ENCODE assay signal across 1 cellular context in genomic region chr10:12631787-12632562, GRCh38.
TF ChIP-seq lines count a peak whose summit lies in the region.

No MANE protein-coding gene starts in this region.

TF ChIP-seq in HepG2, 621 proteins besides CTCF, POLR2A, EP300 and RAD21 (continued from another document and continues in another):
- TF ChIP-seq AHDC1 (CRISPR knock-in tag; IDR thresholded peaks at IDR 0.05; ENCODE audit: borderline replicate concordance), result peak; percentile 63; the same call in 1 of the 2 replicates
- no peak for TF ChIP-seq WIZ (CRISPR knock-in tag; IDR thresholded peaks at IDR 0.05)
- no peak for TF ChIP-seq FOXA1 (IDR thresholded peaks at IDR 0.05)
- peak; percentile 77 for TF ChIP-seq FOXA1 (CRISPR knock-in tag; IDR thresholded peaks at IDR 0.05)
- TF ChIP-seq CC2D1A (CRISPR knock-in tag; IDR thresholded peaks at IDR 0.05), result no peak
- no peak for TF ChIP-seq ARNTL (CRISPR knock-in tag; IDR thresholded peaks at IDR 0.05)
- TF ChIP-seq ZNF12 (CRISPR knock-in tag; IDR thresholded peaks at IDR 0.05), result no peak
- TF ChIP-seq FIP1L1 (IDR thresholded peaks at IDR 0.05; ENCODE audit: borderline replicate concordance, insufficient read depth, low read depth, low read length), result no peak
- TF ChIP-seq FOXP1 (IDR thresholded peaks at IDR 0.05), result no peak
- 0 out of 2 replicates have a peak, but pooled peaks have one; percentile 19 for TF ChIP-seq FOXP1 (CRISPR knock-in tag; IDR thresholded peaks at IDR 0.05)
- 0 out of 2 replicates have a peak, but pooled peaks have one; percentile 25 for TF ChIP-seq ZNF350 (CRISPR knock-in tag; IDR thresholded peaks at IDR 0.05; ENCODE audit: borderline replicate concordance, low read depth)
- TF ChIP-seq ZNF691 (CRISPR knock-in tag; IDR thresholded peaks at IDR 0.05; ENCODE audit: borderline replicate concordance, low read depth), result peak; percentile 91
- TF ChIP-seq ELF1 (CRISPR knock-in tag; IDR thresholded peaks at IDR 0.05), result no peak
- no peak for TF ChIP-seq ZNF34 (CRISPR knock-in tag; IDR thresholded peaks at IDR 0.05; ENCODE audit: borderline replicate concordance)
- TF ChIP-seq UBTF (CRISPR knock-in tag; IDR thresholded peaks at IDR 0.05), result no peak
- TF ChIP-seq ZNF382 (CRISPR knock-in tag; IDR thresholded peaks at IDR 0.05; ENCODE audit: borderline replicate concordance), result no peak
- TF ChIP-seq PAXIP1 (CRISPR knock-in tag; conservative IDR thresholded peaks at IDR 0.05), result peak; percentile 45; the same call in 1 of the 2 replicates
- no peak for TF ChIP-seq ELK4 (CRISPR knock-in tag; IDR thresholded peaks at IDR 0.05; ENCODE audit: borderline replicate concordance)
- TF ChIP-seq PRDM15 (CRISPR knock-in tag; IDR thresholded peaks at IDR 0.05), result no peak
- TF ChIP-seq ZFP41 (CRISPR knock-in tag; IDR thresholded peaks at IDR 0.05; ENCODE audit: borderline replicate concordance), result no peak
- no peak for TF ChIP-seq CEBPG (CRISPR knock-in tag; IDR thresholded peaks at IDR 0.05)
- no peak for TF ChIP-seq ZNF784 (CRISPR knock-in tag; IDR thresholded peaks at IDR 0.05; ENCODE audit: borderline replicate concordance)
- peak; percentile 84 for TF ChIP-seq HNF4A (CRISPR knock-in tag; IDR thresholded peaks at IDR 0.05)
- no peak for TF ChIP-seq E2F1 (CRISPR knock-in tag; IDR thresholded peaks at IDR 0.05)
- peak; percentile 79 for TF ChIP-seq FOSL2 (CRISPR knock-in tag; IDR thresholded peaks at IDR 0.05)
- TF ChIP-seq YEATS2 (CRISPR knock-in tag; IDR thresholded peaks at IDR 0.05; ENCODE audit: borderline replicate concordance), result no peak
- TF ChIP-seq HHEX (CRISPR knock-in tag; IDR thresholded peaks at IDR 0.05), result no peak
- no peak; the same call in 1 of the 2 replicates for TF ChIP-seq ZFY (CRISPR knock-in tag; IDR thresholded peaks at IDR 0.05)
- TF ChIP-seq PRMT3 (CRISPR knock-in tag; IDR thresholded peaks at IDR 0.05; ENCODE audit: borderline replicate concordance, low read depth), result no peak
- TF ChIP-seq ATRX (CRISPR knock-in tag; IDR thresholded peaks at IDR 0.05; ENCODE audit: borderline replicate concordance), result no peak
- no peak for TF ChIP-seq MAZ (IDR thresholded peaks at IDR 0.05; ENCODE audit: borderline replicate concordance, low read depth, low read length)
- TF ChIP-seq MAZ (CRISPR knock-in tag; IDR thresholded peaks at IDR 0.05; ENCODE audit: low read depth), result no peak
- TF ChIP-seq ZNF816 (CRISPR knock-in tag; IDR thresholded peaks at IDR 0.05; ENCODE audit: borderline replicate concordance), result no peak
- no peak for TF ChIP-seq LCORL (IDR thresholded peaks at IDR 0.05)
- 0 out of 2 replicates have a peak, but pooled peaks have one; percentile 50 for TF ChIP-seq LCORL (CRISPR knock-in tag; IDR thresholded peaks at IDR 0.05)
- no peak for TF ChIP-seq CBX1 (IDR thresholded peaks at IDR 0.05; ENCODE audit: low read depth)
- TF ChIP-seq ZNF788 (CRISPR knock-in tag; IDR thresholded peaks at IDR 0.05; ENCODE audit: borderline replicate concordance), result peak; percentile 23; the same call in 1 of the 2 replicates
- peak; percentile 57 for TF ChIP-seq SAP130 (CRISPR knock-in tag; IDR thresholded peaks at IDR 0.05; ENCODE audit: low read depth)
- no peak for TF ChIP-seq GZF1 (CRISPR knock-in tag; IDR thresholded peaks at IDR 0.05)
- no peak for TF ChIP-seq AKAP8 (CRISPR knock-in tag; IDR thresholded peaks at IDR 0.05)
- TF ChIP-seq E2F5 (CRISPR knock-in tag; conservative IDR thresholded peaks at IDR 0.05), result no peak
- TF ChIP-seq ZNF460 (CRISPR knock-in tag; IDR thresholded peaks at IDR 0.05; ENCODE audit: borderline replicate concordance), result 0 out of 2 replicates have a peak, but pooled peaks have one; percentile 21
- TF ChIP-seq CBX5 (CRISPR knock-in tag; IDR thresholded peaks at IDR 0.05; ENCODE audit: borderline replicate concordance), result 0 out of 2 replicates have a peak, but pooled peaks have one; percentile 21
- no peak for TF ChIP-seq ZFP1 (CRISPR knock-in tag; IDR thresholded peaks at IDR 0.05)
- no peak for TF ChIP-seq HCFC1 (IDR thresholded peaks at IDR 0.05; ENCODE audit: low read depth, low read length)
